In genomic region chr4:137432431-137432830, GRCh38 we compare ENCODE assay signal across 30 cellular contexts.
DNase-seq lines count a peak whose midpoint lies in the region; ATAC-seq and TF ChIP-seq lines count a peak whose summit lies in the region.
"Had no signal": no experiment of that assay in that cellular context is flagged by ENCODE, and none has a peak within 500 bp of the region (broad histone marks: within the 10 kb centered on the region; RNA-seq: fewer than 3 reads in every experiment).

No MANE protein-coding gene starts in this region.

- no peaks in the 10 kb centered on the region for H3K27me3 Mint-ChIP-seq in nephron (ENCODE audit: low read depth)
- H3K27me3 Mint-ChIP-seq: activated naive CD8-positive, alpha-beta T cell; activated T-helper 17 cell treated with anti-CD3 and anti-CD28 coated beads, Interleukin-2, amount 50 U/mL, for 72 hours had no signal

- H3K9me3 Mint-ChIP-seq in nephron: peaks cover 3% of the 10 kb centered on the region

- H3K36me3 Mint-ChIP-seq in nephron (ENCODE audit: low read depth): peaks cover 3% of the 10 kb centered on the region
- H3K36me3 Mint-ChIP-seq: activated naive CD8-positive, alpha-beta T cell had no signal

- H3K27ac Mint-ChIP-seq in nephron: peak overlapping the region in 2 of 3 experiments; percentile 28 to 62
- H3K27ac Mint-ChIP-seq: activated naive CD8-positive, alpha-beta T cell; activated T-helper 17 cell treated with anti-CD3 and anti-CD28 coated beads, Interleukin-2, amount 50 U/mL, for 72 hours had no signal

- TF ChIP-seq CTCF in left ventricle myocardium inferior (IDR thresholded peaks at IDR 0.05; ENCODE audit: borderline replicate concordance) (no peak), coronary artery (IDR thresholded peaks at IDR 0.05) (no peak), nephron (IDR thresholded peaks at IDR 0.05; ENCODE audit: unreplicated experiment in 3 of 3) (no peak)

- H3K4me1 Mint-ChIP-seq in nephron: peaks cover 5% of the 10 kb centered on the region
- H3K4me1 Mint-ChIP-seq: activated T-helper 17 cell treated with anti-CD3 and anti-CD28 coated beads, Interleukin-2, amount 50 U/mL, for 72 hours had no signal

- H3K27ac ChIP-seq in left ventricle myocardium inferior (replicated peaks) (peak overlapping the region; percentile 48), coronary artery (peak overlapping the region in 1 of 2 donors; percentile 65)
- H3K27ac ChIP-seq: A549; BLaER1 treated with 17β-estradiol and CSF1 and Interleukin-3, amounts not matched to agents 10 nM and 100 nM; stomach had no signal

- H3K4me3 Mint-ChIP-seq in nephron: no peak overlapping the region
- H3K4me3 Mint-ChIP-seq: activated naive CD8-positive, alpha-beta T cell; activated T-helper 17 cell treated with anti-CD3 and anti-CD28 coated beads, Interleukin-2, amount 50 U/mL, for 72 hours had no signal

- intact Hi-C loops in left ventricle myocardium inferior (cut with micrococcal nuclease) (no loop called here), cardiac septum (cut with DNase I) (no loop called here)

- H3K4me1 ChIP-seq in left ventricle myocardium inferior: no peaks in the 10 kb centered on the region
- H3K4me1 ChIP-seq: A549; BLaER1 treated with 17β-estradiol and CSF1 and Interleukin-3, amounts not matched to agents 10 nM and 100 nM; stomach had no signal

- H3K27me3 ChIP-seq in left ventricle myocardium inferior (ENCODE audit: low read depth): no peaks in the 10 kb centered on the region
- H3K27me3 ChIP-seq: BLaER1 treated with 17β-estradiol and CSF1 and Interleukin-3, amounts not matched to agents 10 nM and 100 nM; stomach had no signal

- no peaks in the 10 kb centered on the region for H3K36me3 ChIP-seq in left ventricle myocardium inferior
- H3K36me3 ChIP-seq: BLaER1 treated with 17β-estradiol and CSF1 and Interleukin-3, amounts not matched to agents 10 nM and 100 nM; stomach had no signal

- ATAC-seq in GM19395 (IDR thresholded peaks at IDR 0.05; ENCODE audit: unreplicated experiment): no peak
- ATAC-seq: A549; activated T-helper 17 cell treated with anti-CD3 and anti-CD28 coated beads, Interleukin-2, amount 50 U/mL, for 72 hours had no signal

- peaks cover 13% of the 10 kb centered on the region for H3K9me3 ChIP-seq in left ventricle myocardium inferior (replicated peaks)
- H3K9me3 ChIP-seq: A549; BLaER1 treated with 17β-estradiol and CSF1 and Interleukin-3, amounts not matched to agents 10 nM and 100 nM had no signal

- DNase-seq in left ventricle myocardium inferior: no peak
- no peak for DNase-seq in cardiac septum (ENCODE audit: low spot score)
- no peak for DNase-seq in coronary artery (ENCODE audit: low spot score)
- no peak for DNase-seq in iPS-NIHi7 (ENCODE audit: extremely low spot score)
- no peak for DNase-seq in kidney tubule cell (ENCODE audit: low spot score)
- DNase-seq in RPMI8226: no peak
- DNase-seq: activated CD4-positive, alpha-beta T cell treated with anti-CD3 and anti-CD28 coated beads, Interleukin-2, amount 50 U/mL, for 48 hours; activated CD8-positive, alpha-beta memory T cell treated with anti-CD3 and anti-CD28 coated beads, Interleukin-2, amount 50 U/mL, for 48 hours; cerebellar nuclear complex; DND-41; effector CD8-positive, alpha-beta T cell; erythroblast; kidney; MM.1S; NCI-H1417 treated with DMSO at 0.1 percent for 48 hours; NCI-H446 treated with DMSO at 0.1 percent for 48 hours; nucleus accumbens; OCI-M1; retina; SHP77; stimulated activated CD4-positive, alpha-beta T cell treated with anti-CD3 and anti-CD28 coated beads, Interleukin-15, amount 100 ng/mL, for 24 hours; stomach; trophoblast cell had no signal

- H3K4me3 ChIP-seq in left ventricle myocardium inferior (peak overlapping the region; percentile 17), coronary artery (peak overlapping the region; percentile 55)
- H3K4me3 ChIP-seq: A549; BLaER1 treated with 17β-estradiol and CSF1 and Interleukin-3, amounts not matched to agents 10 nM and 100 nM; lung; stomach had no signal
